Comparison of ENCODE assay signal across 1 cellular context in genomic region chr11:85663080-85663729, GRCh38.
TF ChIP-seq lines count a peak whose summit lies in the region.

No MANE protein-coding gene starts in this region.

TF ChIP-seq in HCT116, 20 proteins besides CTCF, POLR2A, EP300 and RAD21 (continued from another document):
- no peak for TF ChIP-seq ZBTB33 (IDR thresholded peaks at IDR 0.05; ENCODE audit: extremely low read depth, insufficient replicate concordance, low read length)
